Comparison of ENCODE assay signal across 8 cellular contexts in the genomic region with DNA sequence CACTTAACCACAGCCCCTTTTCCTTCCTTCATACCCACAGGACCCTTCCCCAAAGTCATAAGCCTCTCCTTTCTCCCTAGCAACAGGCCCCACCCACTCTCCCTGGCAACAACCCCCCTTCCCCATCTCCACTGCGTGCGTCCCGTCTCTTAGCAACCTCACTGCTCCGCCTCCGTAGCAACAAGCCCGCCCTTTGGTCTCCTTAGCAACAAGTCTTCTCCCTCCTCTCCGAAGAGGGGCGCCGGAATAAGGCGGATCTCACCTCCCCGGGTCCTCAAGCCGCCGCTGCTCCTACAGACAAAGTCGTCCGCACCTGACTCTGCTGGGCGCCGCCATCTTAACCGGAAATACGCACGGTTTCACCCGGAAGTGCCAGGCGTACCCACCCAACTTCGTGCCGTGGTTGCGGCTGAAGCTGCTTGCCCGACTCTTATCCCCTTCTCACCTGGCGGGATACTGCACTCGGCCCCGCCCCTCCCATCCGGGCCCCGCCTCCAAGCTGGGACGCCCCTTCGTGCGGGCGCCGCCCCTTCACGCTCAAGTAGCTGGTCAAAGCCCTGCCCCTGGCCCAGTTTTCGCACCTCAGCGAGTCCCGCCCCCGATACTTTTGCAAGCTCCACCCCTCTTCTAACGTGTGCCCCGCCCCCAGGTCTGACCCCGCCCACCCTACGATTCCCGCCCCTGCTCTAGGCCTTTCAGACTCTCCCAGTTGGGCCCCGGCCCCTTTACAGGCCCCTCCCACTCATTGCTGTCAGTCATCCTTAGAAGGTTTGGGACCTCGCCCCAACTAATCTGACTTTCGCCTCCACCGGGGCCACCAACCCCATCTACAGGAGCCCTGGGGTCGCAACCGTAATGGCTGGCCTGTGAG. TPM values are rescaled to one million over a fixed set of nuclear protein-coding genes. Genes with fewer than 3 reads are reported as not detected.
DNase-seq lines count a peak whose midpoint lies in the region; ATAC-seq, FAIRE-seq and TF ChIP-seq lines count a peak whose summit lies in the region.

A gene with protein sequence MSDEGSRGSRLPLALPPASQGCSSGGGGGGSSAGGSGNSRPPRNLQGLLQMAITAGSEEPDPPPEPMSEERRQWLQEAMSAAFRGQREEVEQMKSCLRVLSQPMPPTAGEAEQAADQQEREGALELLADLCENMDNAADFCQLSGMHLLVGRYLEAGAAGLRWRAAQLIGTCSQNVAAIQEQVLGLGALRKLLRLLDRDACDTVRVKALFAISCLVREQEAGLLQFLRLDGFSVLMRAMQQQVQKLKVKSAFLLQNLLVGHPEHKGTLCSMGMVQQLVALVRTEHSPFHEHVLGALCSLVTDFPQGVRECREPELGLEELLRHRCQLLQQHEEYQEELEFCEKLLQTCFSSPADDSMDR (minus strand): TSS at position 338 of the 871 bp plus-strand sequence. CDS start 502 bp downstream, outside the sequence.

- H3K27ac ChIP-seq in KOPT-K1 (ENCODE audit: low read depth, low read length, poor library complexity, severe bottlenecking) (peak within 1 kb of the TSS; percentile 57), esophagus squamous epithelium (peak within 1 kb of the TSS; percentile 73 to 92 (median 85))

- FAIRE-seq in RCC 7860 (lab: Jason Lieb, UNC): peak; percentile 15

- H3K36me3 Mint-ChIP-seq in activated T-cell treated with anti-CD3 and anti-CD28 coated beads, Interleukin-2, amount 50 U/mL, for 72 hours (ENCODE audit: insufficient read depth in 2 of 2): peaks cover 2 to 4% of the 10 kb centered on the region in 2 donors

- H3K9me3 ChIP-seq in KOPT-K1 (ENCODE audit: insufficient read depth, low read length, poor library complexity, severe bottlenecking) (no peaks in the 10 kb centered on the region), esophagus squamous epithelium (no peaks in the 10 kb centered on the region)

- TF ChIP-seq CTCF in esophagus squamous epithelium (IDR thresholded peaks at IDR 0.05): no peak

- peak within 1 kb of the TSS; percentile 66 to 83 (median 72) for H3K4me3 ChIP-seq in esophagus squamous epithelium

- peaks cover 0 to 24% (median 0%) of the 10 kb centered on the region in 4 donors for H3K27me3 ChIP-seq in esophagus squamous epithelium

- H3K36me3 ChIP-seq in KOPT-K1 (ENCODE audit: insufficient read depth, low read length) (peaks cover 27% of the 10 kb centered on the region; the same call in 1 of the 2 replicates), esophagus squamous epithelium (peaks cover 0 to 34% (median 11%) of the 10 kb centered on the region in 3 donors)

- intact Hi-C loops in esophagus squamous epithelium (cut with DNase I): loop anchor here (10.0 kb wide), 1 partner anchor 135 kb away; no protein-coding TSS in a partner anchor

- WGBS in esophagus squamous epithelium, 2 donors: 3% methylated on average over 35 to 40 of the region's 52 CpGs

- peaks cover 7% of the 10 kb centered on the region for H3K27me3 Mint-ChIP-seq in activated T-cell treated with anti-CD3 and anti-CD28 coated beads, Interleukin-2, amount 50 U/mL, for 72 hours (ENCODE audit: low read depth)

- TF ChIP-seq POLR2A in esophagus squamous epithelium (IDR thresholded peaks at IDR 0.05): peak in 2 of 4 donors; percentile 16 to 27

- peak within 1 kb of the TSS; percentile 91 to 94 for H3K4me3 Mint-ChIP-seq in activated T-cell treated with anti-CD3 and anti-CD28 coated beads, Interleukin-2, amount 50 U/mL, for 72 hours

- DNase-seq in DMS153 treated with DMSO at 0.1 percent for 48 hours (lab: John Stamatoyannopoulos, UW; ENCODE audit: unreplicated experiment): peak; percentile 94
- DNase-seq in RCC 7860 (ENCODE audit: low spot score): peak; percentile 84
- DNase-seq in activated T-cell treated with anti-CD3 and anti-CD28 coated beads, Interleukin-2, amount 50 U/mL, for 72 hours: peak; percentile 97 to 99
- DNase-seq in esophagus squamous epithelium (lab: John Stamatoyannopoulos, UW): peak; percentile 68
- DNase-seq in myocyte (ENCODE audit: low read depth): peak; percentile 92
- DNase-seq in stimulated activated CD8-positive, alpha-beta memory T cell treated with anti-CD3 and anti-CD28 coated beads, Interleukin-7, amount 100 ng/mL, for 48 hours (ENCODE audit: extremely low read depth in 1 of 2, low read depth in 1 of 2): peak; percentile 95 to 97

- peaks cover 15 to 49% (median 19%) of the 10 kb centered on the region in 3 donors for H3K4me1 ChIP-seq in esophagus squamous epithelium

- peaks cover 54% of the 10 kb centered on the region for H3K4me1 Mint-ChIP-seq in activated T-cell treated with anti-CD3 and anti-CD28 coated beads, Interleukin-2, amount 50 U/mL, for 72 hours (ENCODE audit: low read depth)

- peak within 1 kb of the TSS; percentile 95 for H3K27ac Mint-ChIP-seq in activated T-cell treated with anti-CD3 and anti-CD28 coated beads, Interleukin-2, amount 50 U/mL, for 72 hours

- H3K9me3 Mint-ChIP-seq in activated T-cell treated with anti-CD3 and anti-CD28 coated beads, Interleukin-2, amount 50 U/mL, for 72 hours: no peaks in the 10 kb centered on the region

- peak; percentile 66 for ATAC-seq in GM21737 (IDR thresholded peaks at IDR 0.05; ENCODE audit: unreplicated experiment)
- ATAC-seq in activated T-cell treated with anti-CD3 and anti-CD28 coated beads, Interleukin-2, amount 50 U/mL, for 72 hours (replicated peaks in 1 of 2): peak; percentile 90 to 93

RNA-seq across cellular contexts. Expression of the gene that starts here (rescaled TPM):
- 10 to 100 TPM; 23.9 to 31.1 TPM for total RNA-seq in activated T-cell treated with anti-CD3 and anti-CD28 coated beads, Interleukin-2, amount 50 U/mL, for 72 hours
- total RNA-seq in esophagus squamous epithelium (10 to 100 TPM; 27.1 to 40.7 (median 32.4) TPM), myocyte (37.1 and 39.3 TPM in 2 replicates)
- polyA plus RNA-seq in myocyte (2012): 35.3 TPM

Comparison
In these comparisons a context has a peak if more than half of its experiments do, and no peak if none do; other contexts are left out.
1. Peak in every context shown above with its lines: DNase-seq, ATAC-seq, H3K4me3 ChIP-seq and H3K27ac ChIP-seq.